8 cellular contexts compared by ENCODE assay signal in the genomic region with DNA sequence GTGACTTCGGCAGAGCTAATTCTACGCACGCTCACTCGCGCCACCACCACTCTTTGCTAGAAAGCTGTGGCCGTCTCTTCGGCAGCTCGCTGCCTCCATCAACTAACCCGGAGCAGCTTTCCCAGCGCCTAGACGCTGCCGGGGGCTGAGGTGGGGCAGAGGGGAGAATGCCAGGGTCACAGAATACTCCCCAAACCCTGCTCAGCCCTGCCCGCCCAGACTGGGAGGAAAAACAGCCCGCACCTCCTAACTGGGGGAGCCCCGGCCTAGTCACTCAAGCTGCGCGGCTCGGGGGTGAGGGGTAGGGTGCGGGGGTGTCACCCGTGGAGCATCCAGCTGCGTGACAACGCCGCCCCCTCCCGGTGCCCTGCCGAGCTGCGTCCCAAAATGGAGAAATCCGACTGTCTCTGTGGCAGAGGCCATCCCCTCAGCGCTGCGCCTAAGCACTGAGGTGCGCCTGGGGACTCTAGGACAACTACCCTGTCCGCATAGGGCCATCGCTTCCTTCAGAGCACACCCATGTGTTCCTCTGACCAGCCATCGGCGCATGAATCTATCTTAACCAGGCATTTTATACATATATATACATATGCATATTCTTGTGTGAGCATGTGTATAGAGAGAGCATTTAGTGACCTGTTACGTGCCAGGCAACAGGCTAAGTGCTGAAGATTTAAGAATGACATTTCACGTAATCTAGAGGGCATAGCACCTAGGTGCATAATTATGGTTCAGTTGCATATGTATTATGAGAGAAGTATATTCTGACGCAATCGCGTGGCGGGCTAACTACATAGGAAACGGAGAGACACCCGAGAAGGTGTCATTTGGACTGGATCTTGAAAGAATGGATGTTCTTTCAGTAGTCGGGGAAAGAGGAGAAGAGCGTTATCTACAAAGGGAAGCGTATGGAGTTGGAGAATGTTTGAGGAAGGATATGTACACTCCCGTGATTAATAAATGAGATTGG. TPM values are rescaled to one million over a fixed set of nuclear protein-coding genes. Genes with fewer than 3 reads are reported as not detected.
A peak's percentile ranks its signal among the peaks of the same experiment; 100 is the strongest.
DNase-seq lines count a peak whose midpoint lies in the region; ATAC-seq and TF ChIP-seq lines count a peak whose summit lies in the region.

No MANE protein-coding gene starts in this region.

- H3K27me3 ChIP-seq in adipocyte (replicated peaks; ENCODE audit: control insufficient read depth, insufficient read depth, low read length) (no peaks in the 10 kb centered on the region), heart right ventricle (no peaks in the 10 kb centered on the region), upper lobe of right lung (no peaks in the 10 kb centered on the region)

- H3K4me1 ChIP-seq in adipocyte (ENCODE audit: control insufficient read depth, insufficient read depth, low read length) = peaks cover 17% of the 10 kb centered on the region
- peaks cover 0 to 33% (median 6%) of the 10 kb centered on the region in 9 donors for H3K4me1 ChIP-seq in heart right ventricle
- H3K4me1 ChIP-seq in upper lobe of right lung = peaks cover 3% of the 10 kb centered on the region

- peak overlapping the region; percentile 94 to 99 (median 98) for H3K4me3 Mint-ChIP-seq in IgD-negative memory B cell
- H3K4me3 Mint-ChIP-seq in progenitor cell of endocrine pancreas (ENCODE audit: low read depth) = peak overlapping the region; percentile 94

- peak overlapping the region; percentile 95 for H3K4me3 ChIP-seq in adipocyte (ENCODE audit: low read length)
- H3K4me3 ChIP-seq in heart right ventricle = peak overlapping the region; percentile 73 to 96 (median 80)
- H3K4me3 ChIP-seq in upper lobe of right lung = peak overlapping the region; percentile 84

- DNase-seq in D341Med (ENCODE audit: low spot score) = peak; percentile 83
- peak; percentile 75 for DNase-seq in T follicular helper cell (ENCODE audit: low read depth)
- peak; percentile 83 for DNase-seq in adipocyte (ENCODE audit: low read depth)
- peak; percentile 87 to 89 for DNase-seq in heart right ventricle
- DNase-seq in progenitor cell of endocrine pancreas (ENCODE audit: low spot score, unreplicated experiment) = peak; percentile 61
- DNase-seq in upper lobe of right lung = peak; percentile 94

- H3K27me3 Mint-ChIP-seq in IgD-negative memory B cell (peaks cover 14% of the 10 kb centered on the region), progenitor cell of endocrine pancreas (no peaks in the 10 kb centered on the region)

- H3K9ac ChIP-seq in adipocyte (ENCODE audit: low read length) = peak overlapping the region; percentile 87

- H3K9me3 ChIP-seq in adipocyte (ENCODE audit: control insufficient read depth, low read length) (no peaks in the 10 kb centered on the region), heart right ventricle (no peaks in the 10 kb centered on the region), upper lobe of right lung (no peaks in the 10 kb centered on the region)

- H3K36me3 Mint-ChIP-seq in IgD-negative memory B cell = no peaks in the 10 kb centered on the region
- H3K36me3 Mint-ChIP-seq in progenitor cell of endocrine pancreas (ENCODE audit: insufficient read depth) = peaks cover 2% of the 10 kb centered on the region

- H3K27ac ChIP-seq in heart right ventricle (peak overlapping the region; percentile 87 to 99 (median 96)), upper lobe of right lung (peak overlapping the region; percentile 94)

- H3K9me3 Mint-ChIP-seq in IgD-negative memory B cell = peaks cover 0 to 2% (median 0%) of the 10 kb centered on the region in 3 donors
- no peaks in the 10 kb centered on the region for H3K9me3 Mint-ChIP-seq in progenitor cell of endocrine pancreas (ENCODE audit: low read depth)

- H3K36me3 ChIP-seq in adipocyte (ENCODE audit: control insufficient read depth, insufficient read depth, low read length, severe bottlenecking) = peaks cover 3% of the 10 kb centered on the region
- H3K36me3 ChIP-seq in heart right ventricle = peaks cover 0 to 10% (median 0%) of the 10 kb centered on the region in 9 donors
- H3K36me3 ChIP-seq in upper lobe of right lung = no peaks in the 10 kb centered on the region

- 21 to 23% methylated on average over 46 of the region's 46 CpGs for WGBS in heart right ventricle, 2 donors

- peaks cover 13 to 25% (median 20%) of the 10 kb centered on the region in 3 donors for H3K4me1 Mint-ChIP-seq in IgD-negative memory B cell
- peaks cover 16% of the 10 kb centered on the region for H3K4me1 Mint-ChIP-seq in progenitor cell of endocrine pancreas (ENCODE audit: low read depth)

- TF ChIP-seq CTCF in heart right ventricle (IDR thresholded peaks at IDR 0.05) = peak; percentile 74 to 91 (median 82)
- TF ChIP-seq CTCF in progenitor cell of endocrine pancreas (IDR thresholded peaks at IDR 0.05; ENCODE audit: unreplicated experiment) = peak; percentile 73
- peak; percentile 72 for TF ChIP-seq CTCF in upper lobe of right lung (IDR thresholded peaks at IDR 0.05)

- intact Hi-C loops in heart right ventricle (cut with DNase I) = loop anchor here (2.0 to 10.0 kb wide), 26 partner anchors 78 to 1539 kb away; no protein-coding TSS in a partner anchor
- intact Hi-C loops in upper lobe of right lung (cut with DNase I) = no loop called here

- ATAC-seq in GM21576 (IDR thresholded peaks at IDR 0.05; ENCODE audit: unreplicated experiment) (peak; percentile 35), heart right ventricle (peak; percentile 46 to 75 (median 62)), upper lobe of right lung (peak; percentile 77)

- H3K27ac Mint-ChIP-seq in IgD-negative memory B cell (peak overlapping the region; percentile 91 to 97 (median 92)), progenitor cell of endocrine pancreas (peak overlapping the region; percentile 99)

RNA-seq across cellular contexts. Expression of a gene that starts 1.5 kb away (rescaled TPM):
- polyA plus RNA-seq in IgD-negative memory B cell = 4.2 TPM
- total RNA-seq in heart right ventricle = 10 to 100 TPM; 37.0 to 72.1 (median 46.9) TPM
- 10 to 100 TPM; 17.3 to 21.9 TPM for polyA plus RNA-seq in heart right ventricle
- 8.1 and 9.6 TPM in 2 replicates for total RNA-seq in progenitor cell of endocrine pancreas
- 17.2 TPM for total RNA-seq in upper lobe of right lung

Comparison
In these comparisons a context has a peak if more than half of its experiments do, and no peak if none do; other contexts are left out.
1. Peak in every context shown above with its lines: DNase-seq, ATAC-seq, H3K4me3 ChIP-seq and H3K27ac ChIP-seq.